ENCODE assay signal across 18 cellular contexts in the genomic region with DNA sequence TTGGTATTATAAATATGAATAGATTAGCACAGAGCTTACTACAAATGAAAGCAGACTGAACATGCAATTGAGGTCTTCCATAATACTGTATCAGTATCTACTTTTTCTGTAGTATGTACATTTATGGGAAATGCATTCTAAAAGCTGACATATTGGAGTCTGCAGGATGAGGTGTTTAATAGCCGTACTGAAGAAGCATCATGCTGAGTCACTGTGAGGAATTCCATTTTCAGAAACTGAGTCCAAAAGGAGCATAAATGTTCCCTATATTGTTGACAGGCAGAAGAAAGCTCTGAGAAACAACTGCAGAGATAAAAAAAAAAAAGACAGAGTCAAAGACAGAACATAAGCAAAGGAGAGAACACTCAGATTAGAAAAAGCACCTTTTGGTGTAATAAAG.
DNase-seq lines count a peak whose midpoint lies in the region; ATAC-seq and TF ChIP-seq lines count a peak whose summit lies in the region.
"Had no signal": no experiment of that assay in that cellular context is flagged by ENCODE, and none has a peak within 500 bp of the region (broad histone marks: within the 10 kb centered on the region; RNA-seq: fewer than 3 reads in every experiment).

No MANE protein-coding gene starts in this region.

- H2AK9ac ChIP-seq in IMR-90 (replicated peaks; ENCODE audit: low read depth, low read length, poor library complexity), result no peak overlapping the region

- no peak overlapping the region for H3K4me2 ChIP-seq in IMR-90 (ENCODE audit: low read depth, low read length)

- TF ChIP-seq CTCF in AG10803 (conservative IDR thresholded peaks at IDR 0.05; ENCODE audit: low read length) (no peak), IMR-90 (conservative IDR thresholded peaks at IDR 0.05; ENCODE audit: low read depth, low read length) (no peak), astrocyte of the spinal cord (IDR thresholded peaks at IDR 0.05; ENCODE audit: low read depth, low read length) (no peak), foreskin keratinocyte (conservative IDR thresholded peaks at IDR 0.05) (no peak), A673 (conservative IDR thresholded peaks at IDR 0.05; ENCODE audit: low read depth, low read length) (no peak)

- no peaks in the 10 kb centered on the region for H4K20me1 ChIP-seq in IMR-90 (ENCODE audit: insufficient read depth, low read length)

- H4K5ac ChIP-seq in IMR-90 (ENCODE audit: low read depth, low read length), result no peak overlapping the region

- H2BK120ac ChIP-seq in IMR-90 (ENCODE audit: low read depth, low read length), result no peak overlapping the region

- 25% methylated on average over 1 of the region's 1 CpG; no CpG with 5 or more reads in 1 of the 2 experiments for WGBS in IMR-90 (ENCODE audit: extremely low coverage in 2 of 2, insufficient read length in 1 of 2), 2 experiments
- WGBS in right cardiac atrium, result 64% methylated on average over 1 of the region's 1 CpG

- ATAC-seq in IMR-90 (ENCODE audit: low read depth), result no peak
- ATAC-seq in foreskin keratinocyte, result peak; percentile 34
- no peak for ATAC-seq in right cardiac atrium
- ATAC-seq: K562, Right ventricle myocardium inferior had no signal

- no peak overlapping the region for H2AFZ ChIP-seq in IMR-90 (replicated peaks; ENCODE audit: low read length, poor library complexity)

- no peaks in the 10 kb centered on the region for H3K79me1 ChIP-seq in IMR-90 (ENCODE audit: low read depth in 1 of 2, low read length in 2 of 2)

- H4K8ac ChIP-seq in IMR-90 (ENCODE audit: low read depth in 2 of 2, low read length in 2 of 2), result no peak overlapping the region

- H3K9me3 ChIP-seq in IMR-90 (ENCODE audit: control insufficient read depth, insufficient read depth, low read length), result peaks cover 10% of the 10 kb centered on the region
- H3K9me3 ChIP-seq in A673 (ENCODE audit: low read depth, low read length, poor library complexity, severe bottlenecking), result no peaks in the 10 kb centered on the region
- H3K9me3 ChIP-seq in right cardiac atrium (ENCODE audit: control insufficient read depth, low read length), result peaks cover 2% of the 10 kb centered on the region
- H3K9me3 ChIP-seq: Caco-2 had no signal

- peaks cover 1% of the 10 kb centered on the region; the same call in 1 of the 2 replicates for H3K4me1 ChIP-seq in IMR-90 (ENCODE audit: control insufficient read depth, insufficient read depth, low read length)
- H3K4me1 ChIP-seq in foreskin keratinocyte, result peaks cover 19% of the 10 kb centered on the region
- H3K4me1 ChIP-seq in A673 (ENCODE audit: insufficient read depth, low read length, poor library complexity, severe bottlenecking), result no peaks in the 10 kb centered on the region
- H3K4me1 ChIP-seq in right cardiac atrium (ENCODE audit: control insufficient read depth, insufficient read depth, low read length), result peaks cover 2% of the 10 kb centered on the region
- H3K4me1 ChIP-seq: Caco-2 had no signal

- H2BK5ac ChIP-seq in IMR-90 (ENCODE audit: low read depth, low read length, poor library complexity, severe bottlenecking), result no peak overlapping the region

- TF ChIP-seq RAD21 in IMR-90 (IDR thresholded peaks at IDR 0.05; ENCODE audit: low read length), result no peak

- H3K23ac ChIP-seq in IMR-90 (ENCODE audit: low read depth, low read length), result no peak overlapping the region

- H3K4ac ChIP-seq in IMR-90 (ENCODE audit: low read depth, low read length), result no peak overlapping the region

- H2BK15ac ChIP-seq in IMR-90 (ENCODE audit: low read depth, low read length), result no peak overlapping the region

- no peak overlapping the region for H3K27ac ChIP-seq in IMR-90 (ENCODE audit: insufficient read depth, low read length)
- H3K27ac ChIP-seq in foreskin keratinocyte, result no peak overlapping the region
- no peak overlapping the region for H3K27ac ChIP-seq in A673 (ENCODE audit: low read depth, low read length, poor library complexity, severe bottlenecking)
- no peak overlapping the region for H3K27ac ChIP-seq in right cardiac atrium (ENCODE audit: low read length)
- H3K27ac ChIP-seq: SK-N-MC had no signal

- DNase-seq in AG10803 (ENCODE audit: low read depth), result peak; percentile 17
- DNase-seq in IMR-90, result peak; percentile 41
- DNase-seq in astrocyte of the spinal cord (ENCODE audit: low read depth, low spot score), result peak; percentile 33
- peak in 1 of 2 donors; percentile 39 for DNase-seq in foreskin keratinocyte
- no peak for DNase-seq in pons (ENCODE audit: low spot score)
- DNase-seq in GM19238 (ENCODE audit: insufficient read length, low spot score), result no peak
- DNase-seq in A673 (ENCODE audit: low spot score), result no peak
- DNase-seq in right cardiac atrium, result no peak
- DNase-seq: AML-193, Caco-2, H7, NCI-H1436 treated with DMSO at 0.1 percent for 48 hours, NCI-H2081, NCI-H345, NCI-H526 treated with DMSO at 0.1 percent for 48 hours had no signal

- no peak for TF ChIP-seq POLR2A in IMR-90 (IDR thresholded peaks at IDR 0.05; ENCODE audit: low read depth, low read length)

- H2AK5ac ChIP-seq in IMR-90 (ENCODE audit: low read depth, low read length), result no peak overlapping the region

- H3K36me3 ChIP-seq in IMR-90 (ENCODE audit: control insufficient read depth, insufficient read depth, low read length) (no peaks in the 10 kb centered on the region), A673 (ENCODE audit: insufficient read depth, low read length, poor library complexity, severe bottlenecking) (no peaks in the 10 kb centered on the region)

- H3K27me3 ChIP-seq in IMR-90 (ENCODE audit: control insufficient read depth, insufficient read depth, low read length), result no peaks in the 10 kb centered on the region
- no peaks in the 10 kb centered on the region for H3K27me3 ChIP-seq in foreskin keratinocyte
- no peaks in the 10 kb centered on the region for H3K27me3 ChIP-seq in A673 (replicated peaks; ENCODE audit: insufficient read depth, low read depth, low read length, poor library complexity)
- H3K27me3 ChIP-seq in right cardiac atrium (ENCODE audit: control insufficient read depth, insufficient read depth), result no peaks in the 10 kb centered on the region

- in situ Hi-C loops in IMR-90 (cut with MboI; ENCODE audit: low sequenced_read_pairs), result no loop called here
- in situ Hi-C loops in astrocyte of the spinal cord (cut with HindIII; ENCODE audit: low sequenced_read_pairs), result no loop called here

- CTCF ChIA-PET in IMR-90 (lab: Yijun Ruan, JAX), result interaction anchor here (0.6 kb wide), 1 partner anchor 20 kb away, joined by 3 read pairs; no protein-coding TSS in a partner anchor
- CTCF ChIA-PET in A673 (lab: Charles Lee), result no interaction called here

- no peak overlapping the region for H4K91ac ChIP-seq in IMR-90 (ENCODE audit: insufficient read depth, low read depth, low read length)

- no peak overlapping the region for H3K4me3 ChIP-seq in AG10803 (ENCODE audit: low read length)
- H3K4me3 ChIP-seq in IMR-90 (ENCODE audit: insufficient read depth, low read depth, low read length), result no peak overlapping the region
- H3K4me3 ChIP-seq in astrocyte of the spinal cord (ENCODE audit: low read depth, low read length), result no peak overlapping the region
- H3K4me3 ChIP-seq in A673 (ENCODE audit: low read depth, low read length, poor library complexity, severe bottlenecking), result no peak overlapping the region
- no peak overlapping the region for H3K4me3 ChIP-seq in right cardiac atrium (ENCODE audit: low read length)
- H3K4me3 ChIP-seq: K562, SK-N-MC had no signal

- H3K14ac ChIP-seq in IMR-90 (replicated peaks; ENCODE audit: low read depth, low read length), result no peak overlapping the region

- dilution Hi-C loops in IMR-90 (cut with HindIII; ENCODE audit: low sequenced_read_pairs, unreplicated experiment), result no loop called here

- BruUV-seq in IMR-90 (replicated peaks; lab: Mats Ljungman, UMichigan), result no TSS peak
- BruUV-seq in A673 (replicated peaks; lab: Mats Ljungman, UMichigan), result no TSS peak

- POLR2A ChIA-PET in IMR-90 (lab: Charles Lee; ENCODE audit: unreplicated experiment), result no interaction called here
- POLR2A ChIA-PET in A673 (lab: Charles Lee; ENCODE audit: low non-redundant PET), result no interaction called here

- H3K9me1 ChIP-seq in IMR-90 (ENCODE audit: insufficient read depth, low read length), result no peaks in the 10 kb centered on the region

- intact Hi-C loops in IMR-90 (cut with micrococcal nuclease), result no loop called here
- intact Hi-C loops in A673 (cut with micrococcal nuclease; ENCODE audit: unreplicated experiment), result no loop called here
- intact Hi-C loops in right cardiac atrium (cut with DNase I), result no loop called here

- H3K9ac ChIP-seq in IMR-90 (ENCODE audit: low read depth, low read length), result no peak overlapping the region

- H3K18ac ChIP-seq in IMR-90 (ENCODE audit: low read depth, low read length), result no peak overlapping the region

- H3K56ac ChIP-seq in IMR-90 (ENCODE audit: extremely low read depth, insufficient read depth, low read length), result no peak overlapping the region

- H2BK20ac ChIP-seq in IMR-90 (ENCODE audit: low read depth, low read length), result no peak overlapping the region

TF ChIP-seq in IMR-90, 13 proteins besides CTCF, POLR2A, EP300 and RAD21:
- TF ChIP-seq, protein P1, sequence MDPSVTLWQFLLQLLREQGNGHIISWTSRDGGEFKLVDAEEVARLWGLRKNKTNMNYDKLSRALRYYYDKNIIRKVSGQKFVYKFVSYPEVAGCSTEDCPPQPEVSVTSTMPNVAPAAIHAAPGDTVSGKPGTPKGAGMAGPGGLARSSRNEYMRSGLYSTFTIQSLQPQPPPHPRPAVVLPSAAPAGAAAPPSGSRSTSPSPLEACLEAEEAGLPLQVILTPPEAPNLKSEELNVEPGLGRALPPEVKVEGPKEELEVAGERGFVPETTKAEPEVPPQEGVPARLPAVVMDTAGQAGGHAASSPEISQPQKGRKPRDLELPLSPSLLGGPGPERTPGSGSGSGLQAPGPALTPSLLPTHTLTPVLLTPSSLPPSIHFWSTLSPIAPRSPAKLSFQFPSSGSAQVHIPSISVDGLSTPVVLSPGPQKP (IDR thresholded peaks at IDR 0.05; ENCODE audit: borderline replicate concordance, low read depth, low read length), result no peak
- no peak for TF ChIP-seq RFX5 (IDR thresholded peaks at IDR 0.05; ENCODE audit: low read depth, low read length)
- no peak for TF ChIP-seq MXI1 (IDR thresholded peaks at IDR 0.05; ENCODE audit: borderline replicate concordance, low read depth, low read length)
- no peak for TF ChIP-seq BHLHE40 (IDR thresholded peaks at IDR 0.05; ENCODE audit: low read depth, low read length)
- TF ChIP-seq NFE2L2 (IDR thresholded peaks at IDR 0.05; ENCODE audit: low read depth, low read length), result 0 out of 2 replicates have a peak, but pooled peaks have one; percentile 22
- no peak for TF ChIP-seq CEBPB (IDR thresholded peaks at IDR 0.05; ENCODE audit: low read depth, low read length)
- no peak for TF ChIP-seq MAFK (IDR thresholded peaks at IDR 0.05; ENCODE audit: low read depth, low read length)
- TF ChIP-seq CHD1 (IDR thresholded peaks at IDR 0.05; ENCODE audit: low read depth, low read length), result no peak

Comparison
In these comparisons a context has a peak if more than half of its experiments do, and no peak if none do; other contexts are left out.
1. DNase-seq: peak in AG10803 (single experiment), IMR-90 (single experiment) and astrocyte of the spinal cord (single experiment); none in pons (single experiment), GM19238 (single experiment), A673 (single experiment) and right cardiac atrium (0 of 3).